9 cellular contexts compared by ENCODE assay signal in the genomic region with DNA sequence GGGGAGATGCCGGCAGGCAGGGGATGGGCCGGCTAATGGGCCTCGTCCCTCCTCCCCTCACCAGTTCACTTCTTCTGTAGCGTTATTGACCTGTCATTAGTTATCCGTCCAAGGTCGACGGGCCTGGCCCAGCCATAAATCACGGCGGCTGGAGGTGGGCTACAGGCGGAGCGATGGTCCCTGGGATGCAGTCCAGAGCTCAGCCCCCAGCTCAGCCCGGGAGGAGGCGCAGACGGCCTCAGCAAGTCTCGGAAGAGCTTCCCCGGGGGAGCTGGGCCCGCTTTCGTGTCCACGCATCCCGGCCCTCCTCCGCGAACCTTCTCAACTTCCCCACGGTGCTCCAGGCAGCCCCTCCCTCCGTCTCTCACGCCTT. TPM values are rescaled to one million over a fixed set of nuclear protein-coding genes. Genes with fewer than 3 reads are reported as not detected.
DNase-seq lines count a peak whose midpoint lies in the region; ATAC-seq, FAIRE-seq and TF ChIP-seq lines count a peak whose summit lies in the region.
"Had no signal": no experiment of that assay in that cellular context is flagged by ENCODE, and none has a peak within 500 bp of the region (broad histone marks: within the 10 kb centered on the region; RNA-seq: fewer than 3 reads in every experiment).

No MANE protein-coding gene starts in this region.

- H2BK120ac ChIP-seq in trophoblast cell (ENCODE audit: insufficient read depth, low read length, poor library complexity): no peak overlapping the region

- H3K79me2 ChIP-seq in OCI-LY1 (ENCODE audit: insufficient read depth, low read length) (no peaks in the 10 kb centered on the region), endothelial cell of umbilical vein (ENCODE audit: control insufficient read depth, insufficient read depth, low read length) (no peaks in the 10 kb centered on the region), trophoblast cell (ENCODE audit: control insufficient read depth, insufficient read depth, low read length, poor library complexity) (peaks cover 2% of the 10 kb centered on the region)

- POLR2A ChIA-PET in endothelial cell of umbilical vein (lab: Charles Lee): no interaction called here

- no peak overlapping the region for H3K14ac ChIP-seq in trophoblast cell (ENCODE audit: low read length)

- H4K12ac ChIP-seq in trophoblast cell (ENCODE audit: low read depth, low read length): no peak overlapping the region

- H2AK5ac ChIP-seq in trophoblast cell (ENCODE audit: low read length): no peak overlapping the region

- no peaks in the 10 kb centered on the region for H3K9me1 ChIP-seq in endothelial cell of umbilical vein (replicated peaks; ENCODE audit: control insufficient read depth, extremely low read depth, insufficient read depth, low read length)

- H3K4me2 ChIP-seq in OCI-LY1 (ENCODE audit: low read length) (peak overlapping the region; percentile 93), endothelial cell of umbilical vein (ENCODE audit: insufficient read depth, low read length) (peak overlapping the region; percentile 47), trophoblast cell (ENCODE audit: low read length) (peak overlapping the region; percentile 90)

- H3K9me3 ChIP-seq in OCI-LY1 (ENCODE audit: low read length) (no peaks in the 10 kb centered on the region), endothelial cell of umbilical vein (replicated peaks; ENCODE audit: control insufficient read depth, insufficient read depth, low read length) (no peaks in the 10 kb centered on the region), trophoblast cell (ENCODE audit: insufficient read depth, low read depth, low read length) (peaks cover 4% of the 10 kb centered on the region)

- H3K36me3 ChIP-seq in OCI-LY1 (ENCODE audit: insufficient read depth, low read length) (no peaks in the 10 kb centered on the region), endothelial cell of umbilical vein (ENCODE audit: control insufficient read depth in 2 of 2, extremely low read depth in 1 of 2, insufficient read depth in 2 of 2, low read length in 2 of 2) (no peaks in the 10 kb centered on the region), trophoblast cell (ENCODE audit: control insufficient read depth in 1 of 2, insufficient read depth in 2 of 2, low read length in 2 of 2) (no peaks in the 10 kb centered on the region)

- ATAC-seq in HG03095 (IDR thresholded peaks at IDR 0.05; ENCODE audit: unreplicated experiment): no peak
- ATAC-seq in GM18867 (IDR thresholded peaks at IDR 0.05; ENCODE audit: unreplicated experiment): no peak

- dilution Hi-C loops in endothelial cell of umbilical vein (cut with MboI; ENCODE audit: extremely low pct_ligation_motif_present, low sequenced_read_pairs): no loop called here

- no peaks in the 10 kb centered on the region for H3K9me2 ChIP-seq in OCI-LY1 (ENCODE audit: low read depth, low read length)

- no peaks in the 10 kb centered on the region for H3K27me3 ChIP-seq in OCI-LY1 (ENCODE audit: insufficient read depth, low read length)
- peaks cover 26 to 27% of the 10 kb centered on the region in 2 experiments for H3K27me3 ChIP-seq in endothelial cell of umbilical vein (ENCODE audit: control insufficient read depth in 2 of 2, insufficient read depth in 2 of 2, low read length in 2 of 2)
- H3K27me3 ChIP-seq in trophoblast cell (ENCODE audit: insufficient read depth, low read length): peaks cover 13% of the 10 kb centered on the region

- H4K20me1 ChIP-seq in OCI-LY1 (ENCODE audit: insufficient read depth, low read length) (no peaks in the 10 kb centered on the region), endothelial cell of umbilical vein (replicated peaks; ENCODE audit: control insufficient read depth, extremely low read depth, insufficient read depth, low read length) (no peaks in the 10 kb centered on the region)

- H3K4me3 ChIP-seq in OCI-LY1 (ENCODE audit: low read depth, low read length, poor library complexity, severe bottlenecking) (peak overlapping the region; percentile 74), endothelial cell of umbilical vein (replicated peaks in 1 of 3; ENCODE audit: insufficient read depth in 1 of 3, low read depth in 1 of 3, low read length in 3 of 3) (peak overlapping the region in 1 of 3 experiments; percentile 39), trophoblast cell (ENCODE audit: low read depth, low read length) (no peak overlapping the region)

- H3K4me1 ChIP-seq in OCI-LY1 (ENCODE audit: insufficient read depth, low read length, severe bottlenecking) (peaks cover 10% of the 10 kb centered on the region), endothelial cell of umbilical vein (ENCODE audit: control insufficient read depth, extremely low read depth, insufficient read depth, low read length) (peaks cover 7% of the 10 kb centered on the region), trophoblast cell (ENCODE audit: control insufficient read depth in 1 of 2, insufficient read depth in 2 of 2, low read length in 2 of 2) (peaks cover 0 to 10% of the 10 kb centered on the region in 2 experiments)

- H3K23ac ChIP-seq in trophoblast cell (ENCODE audit: low read length): no peak overlapping the region

- WGBS in trophoblast cell (ENCODE audit: extremely low coverage, insufficient coverage, insufficient read length): no CpG with 5 or more reads among the region's 25 CpGs

- no peak overlapping the region for H2AFZ ChIP-seq in OCI-LY1 (ENCODE audit: low read length)
- peak overlapping the region; percentile 68 for H2AFZ ChIP-seq in endothelial cell of umbilical vein (ENCODE audit: low read depth, low read length)
- H2AFZ ChIP-seq in trophoblast cell (ENCODE audit: insufficient read depth, low read length, poor library complexity): no peak overlapping the region

- no peaks in the 10 kb centered on the region for H3K79me1 ChIP-seq in trophoblast cell (ENCODE audit: low read length)

- H3F3A ChIP-seq in OCI-LY1 (ENCODE audit: insufficient read depth, low read length): no peaks in the 10 kb centered on the region

- no peak for FAIRE-seq in endothelial cell of umbilical vein (lab: Jason Lieb, UNC)
- FAIRE-seq: colon had no signal

- H3K9ac ChIP-seq in OCI-LY1 (ENCODE audit: low read length) (no peak overlapping the region; the same call in 1 of the 2 replicates), endothelial cell of umbilical vein (replicated peaks; ENCODE audit: extremely low read depth, insufficient read depth, low read length) (no peak overlapping the region), trophoblast cell (ENCODE audit: low read length) (no peak overlapping the region)

- peak; percentile 52 for DNase-seq in ELF-1 (ENCODE audit: low read depth, low spot score)
- DNase-seq in endothelial cell of umbilical vein (ENCODE audit: low read depth, low spot score): no peak
- DNase-seq in trophoblast cell: no peak
- DNase-seq in Kasumi-1 (lab: John Stamatoyannopoulos, UW): no peak
- DNase-seq in HCEC 1CT: no peak

- TF ChIP-seq CTCF in OCI-LY1 (IDR thresholded peaks at IDR 0.05; ENCODE audit: low read length) (no peak), endothelial cell of umbilical vein (IDR thresholded peaks at IDR 0.05; ENCODE audit: extremely low read depth in 1 of 2, insufficient read depth in 1 of 2, low read depth in 1 of 2, low read length in 2 of 2) (no peak)

- no peak overlapping the region for H4K91ac ChIP-seq in trophoblast cell (ENCODE audit: low read depth, low read length)

- no peak overlapping the region for H3K4ac ChIP-seq in trophoblast cell (ENCODE audit: low read depth, low read length)

- no TSS peak for BruUV-seq in endothelial cell of umbilical vein (replicated peaks; lab: Mats Ljungman, UMichigan)

- no peak for TF ChIP-seq POLR2A in endothelial cell of umbilical vein (IDR thresholded peaks at IDR 0.05; ENCODE audit: low read depth, low read length)

- H2BK12ac ChIP-seq in trophoblast cell (ENCODE audit: low read length): no peak overlapping the region

- H3K27ac ChIP-seq in OCI-LY1 (ENCODE audit: low read depth, low read length, poor library complexity, severe bottlenecking) (no peak overlapping the region), endothelial cell of umbilical vein (ENCODE audit: insufficient read depth, low read depth, low read length) (no peak overlapping the region), trophoblast cell (ENCODE audit: low read depth, low read length) (no peak overlapping the region)

- no peak overlapping the region for H4K8ac ChIP-seq in trophoblast cell (ENCODE audit: low read depth, low read length)

- no peak overlapping the region for H3K18ac ChIP-seq in trophoblast cell (ENCODE audit: low read length)

- intact Hi-C loops in endothelial cell of umbilical vein (cut with micrococcal nuclease): no loop called here

- no peak overlapping the region for H2BK5ac ChIP-seq in trophoblast cell (ENCODE audit: low read depth, low read length, poor library complexity)

- CTCF ChIA-PET in endothelial cell of umbilical vein (lab: Charles Lee): interaction anchor here (0.7 to 4.0 kb wide), 14 partner anchors 8 to 408 kb away, joined by 3 to 78 read pairs (median 10); no protein-coding TSS in a partner anchor

TF ChIP-seq in endothelial cell of umbilical vein, 7 proteins besides CTCF, POLR2A, EP300 and RAD21:
- TF ChIP-seq EZH2 (IDR thresholded peaks at IDR 0.05; ENCODE audit: borderline replicate concordance, low read depth, low read length, severe bottlenecking): no peak
- TF ChIP-seq GATA2 (IDR thresholded peaks at IDR 0.05; ENCODE audit: insufficient read depth, insufficient read length, low read depth, low read length): no peak

RNA-seq across cellular contexts. Expression of a gene that starts 18.6 kb away (rescaled TPM):
- total RNA-seq in endothelial cell of umbilical vein: 27.4 and 34.3 TPM in 2 replicates
- 42.3 and 51.0 TPM in 2 replicates for polyA plus RNA-seq in endothelial cell of umbilical vein
- polyA plus RNA-seq in endothelial cell of umbilical vein (2011; cell fraction: cytosol; rRNA removed): 24.3 and 29.3 TPM in 2 replicates
- 63.0 and 70.0 TPM in 2 replicates for polyA plus RNA-seq in endothelial cell of umbilical vein (2011; cell fraction: nucleus; rRNA removed)
- 19.2 and 27.7 TPM in 2 replicates for polyA plus RNA-seq in endothelial cell of umbilical vein (2012)
- polyA minus RNA-seq in endothelial cell of umbilical vein: 30.6 and 39.0 TPM in 2 replicates
- 12.9 TPM for polyA minus RNA-seq in endothelial cell of umbilical vein (2011; cell fraction: cytosol; rRNA and poly(A)+ RNA removed)
- 21.3 and 25.2 TPM in 2 replicates for polyA minus RNA-seq in endothelial cell of umbilical vein (2011; cell fraction: nucleus; rRNA and poly(A)+ RNA removed)
- 11.9 and 13.7 TPM in 2 replicates for polyA plus RNA-seq in trophoblast cell (2013)

RNA-seq across cellular contexts. Expression of a gene that starts 18.7 kb away (rescaled TPM):
- 21.3 and 25.3 TPM in 2 replicates for total RNA-seq in endothelial cell of umbilical vein
- polyA plus RNA-seq in endothelial cell of umbilical vein: 33.0 and 39.3 TPM in 2 replicates
- 46.9 and 61.5 TPM in 2 replicates for polyA plus RNA-seq in endothelial cell of umbilical vein (2011; cell fraction: cytosol; rRNA removed)
- polyA plus RNA-seq in endothelial cell of umbilical vein (2011; cell fraction: nucleus; rRNA removed): 23.4 and 28.8 TPM in 2 replicates
- polyA plus RNA-seq in endothelial cell of umbilical vein (2012): 44.8 and 52.7 TPM in 2 replicates
- 11.3 and 19.5 TPM in 2 replicates for polyA minus RNA-seq in endothelial cell of umbilical vein
- polyA minus RNA-seq in endothelial cell of umbilical vein (2011; cell fraction: cytosol; rRNA and poly(A)+ RNA removed): 9.9 TPM
- polyA minus RNA-seq in endothelial cell of umbilical vein (2011; cell fraction: nucleus; rRNA and poly(A)+ RNA removed): 3.7 and 4.9 TPM in 2 replicates
- 17.6 and 18.5 TPM in 2 replicates for polyA plus RNA-seq in trophoblast cell (2013)
